ENCODE assay signal across 8 cellular contexts in the genomic region with DNA sequence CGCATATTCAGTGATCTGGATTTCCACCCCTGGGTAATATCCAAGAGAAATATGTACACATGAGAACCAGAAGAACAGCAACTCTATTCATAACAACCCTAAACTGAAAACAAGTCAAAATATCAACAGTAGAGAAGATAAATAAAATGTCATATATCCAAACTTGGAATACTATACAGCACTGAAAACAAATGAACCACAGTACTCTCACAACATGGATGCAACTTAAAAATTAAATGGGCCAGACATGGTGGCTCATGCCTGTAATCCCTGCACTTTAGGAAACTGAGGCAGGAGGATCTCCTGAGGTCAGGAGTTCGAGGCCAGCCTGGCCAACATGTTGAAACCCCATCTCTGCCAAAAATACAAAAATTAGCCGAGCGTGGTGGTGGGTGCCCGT.
"Had no signal": no experiment of that assay in that cellular context is flagged by ENCODE, and none has a peak within 500 bp of the region (broad histone marks: within the 10 kb centered on the region; RNA-seq: fewer than 3 reads in every experiment).

No MANE protein-coding gene starts in this region.

- DNase-seq: GDM1, GF-D8 had no signal

- H3K4me3 ChIP-seq: GM12878 had no signal

- FAIRE-seq: G401.6, GM12878, GM12891, GM12892, GM18507, GM19239 had no signal

- ATAC-seq: GM12878 had no signal
